Comparison of ENCODE assay signal across 18 cellular contexts in genomic region chr1:100930494-100930893, GRCh38. TPM values are rescaled to one million over a fixed set of nuclear protein-coding genes. Genes with fewer than 3 reads are reported as not detected.
DNase-seq lines count a peak whose midpoint lies in the region; ATAC-seq lines count a peak whose summit lies in the region.
"Had no signal": no experiment of that assay in that cellular context is flagged by ENCODE, and none has a peak within 500 bp of the region (broad histone marks: within the 10 kb centered on the region; RNA-seq: fewer than 3 reads in every experiment).

No MANE protein-coding gene starts in this region.

- no peaks in the 10 kb centered on the region for H3K27me3 ChIP-seq in CD4-positive, alpha-beta memory T cell (ENCODE audit: insufficient read depth, low read length)

- CTCF ChIA-PET in CD4-positive, alpha-beta memory T cell (lab: Charles Lee; ENCODE audit: partially characterized antibody), result interaction anchor here (1.7 to 2.1 kb wide), 5 partner anchors 19 to 379 kb away, joined by 5 to 12 read pairs (median 8); no protein-coding TSS in a partner anchor
- CTCF ChIA-PET in activated CD4-positive, alpha-beta memory T cell treated with anti-CD3 and anti-CD28 coated beads for 36 hours (lab: Charles Lee), result interaction anchor here (0.6 to 1.6 kb wide), 5 partner anchors 9 to 360 kb away, joined by 3 to 11 read pairs (median 4); no protein-coding TSS in a partner anchor

- intact Hi-C loops in CD4-positive, alpha-beta memory T cell (cut with micrococcal nuclease), result no loop called here
- intact Hi-C loops in activated CD4-positive, alpha-beta memory T cell treated with anti-CD3 and anti-CD28 coated beads for 36 hours (cut with micrococcal nuclease), result no loop called here
- intact Hi-C loops in posterior cingulate gyrus (cut with DNase I), result no loop called here

- peak; percentile 6 for ATAC-seq in effector memory CD8-positive, alpha-beta T cell (replicated peaks)
- ATAC-seq in HG03439 (IDR thresholded peaks at IDR 0.05; ENCODE audit: unreplicated experiment), result no peak
- ATAC-seq: HCT116 had no signal

- peaks cover 65% of the 10 kb centered on the region for H3K36me3 Mint-ChIP-seq in activated T-cell treated with anti-CD3 and anti-CD28 coated beads, Interleukin-2, amount 50 U/mL, for 24 hours (ENCODE audit: low read depth)
- H3K36me3 Mint-ChIP-seq in CD4-positive, alpha-beta memory T cell, result peaks cover 36 to 42% of the 10 kb centered on the region in 2 donors
- peaks cover 53% of the 10 kb centered on the region for H3K36me3 Mint-ChIP-seq in activated CD4-positive, alpha-beta memory T cell treated with anti-CD3 and anti-CD28 coated beads for 36 hours
- H3K36me3 Mint-ChIP-seq in effector memory CD8-positive, alpha-beta T cell (ENCODE audit: insufficient read depth), result peaks cover 15% of the 10 kb centered on the region

- no peak for DNase-seq in activated T-cell treated with anti-CD3 and anti-CD28 coated beads, Interleukin-2, amount 50 U/mL, for 24 hours
- no peak for DNase-seq in activated T-cell treated with anti-CD3 and anti-CD28 coated beads, Interleukin-2, amount 50 U/mL, for 1 hour
- peak in 4 of 5 donors; percentile 58 to 68 (median 66) for DNase-seq in CD4-positive, alpha-beta memory T cell
- no peak for DNase-seq in activated CD4-positive, alpha-beta memory T cell treated with anti-CD3 and anti-CD28 coated beads for 36 hours
- DNase-seq in effector memory CD8-positive, alpha-beta T cell, result no peak
- DNase-seq in SHP77 (lab: John Stamatoyannopoulos, UW), result no peak
- DNase-seq in posterior cingulate gyrus, result no peak
- DNase-seq: AML-193, GF-D8, GM23248, NCI-H1092 treated with DMSO at 0.1 percent for 48 hours, NCI-H1694 treated with DMSO at 0.1 percent for 48 hours, NCI-H345, NCI-H526 treated with DMSO at 0.1 percent for 48 hours, RPMI8226 had no signal

- POLR2A ChIA-PET in CD4-positive, alpha-beta memory T cell (lab: Charles Lee; ENCODE audit: partially characterized antibody), result interaction anchor here (1.0 to 10.1 kb wide), 6 partner anchors 19 to 315 kb away, joined by 4 to 335 read pairs (median 17); partner anchors contain the start of genes S1PR1 and SLC30A7
- POLR2A ChIA-PET in activated CD4-positive, alpha-beta memory T cell treated with anti-CD3 and anti-CD28 coated beads for 36 hours (lab: Charles Lee), result no interaction called here

- H3K4me3 Mint-ChIP-seq in activated T-cell treated with anti-CD3 and anti-CD28 coated beads, Interleukin-2, amount 50 U/mL, for 24 hours, result no peak overlapping the region
- peak overlapping the region; percentile 23 to 84 (median 70) for H3K4me3 Mint-ChIP-seq in CD4-positive, alpha-beta memory T cell
- H3K4me3 Mint-ChIP-seq in activated CD4-positive, alpha-beta memory T cell treated with anti-CD3 and anti-CD28 coated beads for 36 hours, result no peak overlapping the region
- peak overlapping the region; percentile 22 to 37 for H3K4me3 Mint-ChIP-seq in effector memory CD8-positive, alpha-beta T cell

- H3K27ac ChIP-seq in CD4-positive, alpha-beta memory T cell (ENCODE audit: low read depth, low read length), result peak overlapping the region; percentile 36
- H3K27ac ChIP-seq: HL-60 had no signal

- peaks cover 88% of the 10 kb centered on the region for H3K4me1 ChIP-seq in CD4-positive, alpha-beta memory T cell (ENCODE audit: insufficient read depth, low read length)

- peak overlapping the region; percentile 58 for H3K27ac Mint-ChIP-seq in activated T-cell treated with anti-CD3 and anti-CD28 coated beads, Interleukin-2, amount 50 U/mL, for 24 hours
- peak overlapping the region; percentile 86 to 95 (median 90) for H3K27ac Mint-ChIP-seq in CD4-positive, alpha-beta memory T cell
- peak overlapping the region; percentile 53 for H3K27ac Mint-ChIP-seq in activated CD4-positive, alpha-beta memory T cell treated with anti-CD3 and anti-CD28 coated beads for 36 hours
- H3K27ac Mint-ChIP-seq in effector memory CD8-positive, alpha-beta T cell, result peak overlapping the region; percentile 77 to 89

- no peaks in the 10 kb centered on the region for H3K9me3 ChIP-seq in CD4-positive, alpha-beta memory T cell (ENCODE audit: control insufficient read depth in 1 of 2, low read length in 2 of 2)

- no peak overlapping the region for H3K4me3 ChIP-seq in CD4-positive, alpha-beta memory T cell (ENCODE audit: low read length in 2 of 2)
- H3K4me3 ChIP-seq: GM23248 had no signal

- no peaks in the 10 kb centered on the region for H3K36me3 ChIP-seq in CD4-positive, alpha-beta memory T cell (ENCODE audit: insufficient read depth, low read length)

- H3K9me3 Mint-ChIP-seq in activated T-cell treated with anti-CD3 and anti-CD28 coated beads, Interleukin-2, amount 50 U/mL, for 24 hours, result peaks cover 20% of the 10 kb centered on the region
- H3K9me3 Mint-ChIP-seq in CD4-positive, alpha-beta memory T cell, result peaks cover 0 to 28% (median 13%) of the 10 kb centered on the region in 8 donors
- peaks cover 24% of the 10 kb centered on the region for H3K9me3 Mint-ChIP-seq in activated CD4-positive, alpha-beta memory T cell treated with anti-CD3 and anti-CD28 coated beads for 36 hours
- H3K9me3 Mint-ChIP-seq in effector memory CD8-positive, alpha-beta T cell, result no peaks in the 10 kb centered on the region

- H3K27me3 Mint-ChIP-seq in activated T-cell treated with anti-CD3 and anti-CD28 coated beads, Interleukin-2, amount 50 U/mL, for 24 hours, result no peaks in the 10 kb centered on the region
- no peaks in the 10 kb centered on the region for H3K27me3 Mint-ChIP-seq in CD4-positive, alpha-beta memory T cell
- H3K27me3 Mint-ChIP-seq in activated CD4-positive, alpha-beta memory T cell treated with anti-CD3 and anti-CD28 coated beads for 36 hours, result no peaks in the 10 kb centered on the region
- H3K27me3 Mint-ChIP-seq in effector memory CD8-positive, alpha-beta T cell, result no peaks in the 10 kb centered on the region

- peaks cover 59% of the 10 kb centered on the region for H3K4me1 Mint-ChIP-seq in activated T-cell treated with anti-CD3 and anti-CD28 coated beads, Interleukin-2, amount 50 U/mL, for 24 hours (ENCODE audit: low read depth)
- H3K4me1 Mint-ChIP-seq in CD4-positive, alpha-beta memory T cell, result peaks cover 42 to 66% (median 53%) of the 10 kb centered on the region in 4 donors
- H3K4me1 Mint-ChIP-seq in activated CD4-positive, alpha-beta memory T cell treated with anti-CD3 and anti-CD28 coated beads for 36 hours (ENCODE audit: low read depth), result peaks cover 55% of the 10 kb centered on the region
- H3K4me1 Mint-ChIP-seq in effector memory CD8-positive, alpha-beta T cell (ENCODE audit: low read depth in 2 of 2), result peaks cover 18 to 55% of the 10 kb centered on the region in 2 donors

RNA-seq across cellular contexts. Expression of gene SLC30A7, which starts 34.6 kb away (rescaled TPM):
- 10 to 100 TPM; 54.9 TPM for total RNA-seq in CD4-positive, alpha-beta memory T cell
- 10 to 100 TPM; 11.3 to 14.5 TPM for polyA plus RNA-seq in CD4-positive, alpha-beta memory T cell
- total RNA-seq in activated CD4-positive, alpha-beta memory T cell treated with anti-CD3 and anti-CD28 coated beads for 36 hours, result 10 to 100 TPM; 40.0 to 43.4 TPM

RNA-seq across cellular contexts. Expression of gene EXTL2, which starts 35.9 kb away (rescaled TPM):
- total RNA-seq in CD4-positive, alpha-beta memory T cell, result 1 to 10 TPM; 2.5 to 4.2 TPM
- polyA plus RNA-seq in CD4-positive, alpha-beta memory T cell, result 1 to 10 TPM; 1.5 to 2.6 TPM
- 1 to 10 TPM; 3.0 to 3.9 TPM for total RNA-seq in activated CD4-positive, alpha-beta memory T cell treated with anti-CD3 and anti-CD28 coated beads for 36 hours

Comparison
In these comparisons a context has a peak if more than half of its experiments do, and no peak if none do; other contexts are left out.
1. DNase-seq: peak in CD4-positive, alpha-beta memory T cell (4 of 5); none in activated T-cell treated with anti-CD3 and anti-CD28 coated beads, Interleukin-2, amount 50 U/mL, for 24 hours (single experiment), activated T-cell treated with anti-CD3 and anti-CD28 coated beads, Interleukin-2, amount 50 U/mL, for 1 hour (single experiment), activated CD4-positive, alpha-beta memory T cell treated with anti-CD3 and anti-CD28 coated beads for 36 hours (single experiment), effector memory CD8-positive, alpha-beta T cell (0 of 3), SHP77 (0 of 2) and posterior cingulate gyrus (0 of 10).
2. H3K4me3 Mint-ChIP-seq: peak in CD4-positive, alpha-beta memory T cell (8 of 8) and effector memory CD8-positive, alpha-beta T cell (2 of 2); none in activated T-cell treated with anti-CD3 and anti-CD28 coated beads, Interleukin-2, amount 50 U/mL, for 24 hours (single experiment) and activated CD4-positive, alpha-beta memory T cell treated with anti-CD3 and anti-CD28 coated beads for 36 hours (single experiment).
3. Peak in every context shown above with its lines, with median percentiles within 50 percentile points of each other: H3K27ac Mint-ChIP-seq.